Comparison of ENCODE assay signal across 8 cellular contexts in genomic region chr12:50224026-50224692, GRCh38. TPM values are rescaled to one million over a fixed set of nuclear protein-coding genes. Genes with fewer than 3 reads are reported as not detected.
A peak's percentile ranks its signal among the peaks of the same experiment; 100 is the strongest.
DNase-seq lines count a peak whose midpoint lies in the region; ATAC-seq lines count a peak whose summit lies in the region.

No MANE protein-coding gene starts in this region.

- DNase-seq in A172 (ENCODE audit: low spot score) (peak; percentile 78), NCI-H2107 treated with DMSO at 0.1 percent for 48 hours (lab: John Stamatoyannopoulos, UW; ENCODE audit: unreplicated experiment) (peak; percentile 98), activated T-helper 1 cell treated with Interleukin-2 at 50 U/mL for 16 hours (ENCODE audit: low read depth) (peak; percentile 17), kidney tubule cell (ENCODE audit: low spot score) (peak; percentile 90), cerebellar nuclear complex (lab: John Stamatoyannopoulos, UW) (no peak), NCI-H345 (lab: John Stamatoyannopoulos, UW) (no peak), NCI-H345 treated with DMSO at 0.1 percent for 48 hours (lab: John Stamatoyannopoulos, UW; ENCODE audit: unreplicated experiment) (no peak)

- peak; percentile 38 for ATAC-seq in GM18873 (IDR thresholded peaks at IDR 0.05; ENCODE audit: low FRiP score, unreplicated experiment)

RNA-seq across cellular contexts. Expression of gene CERS5, which starts 57.0 kb away (rescaled TPM):
- 18.9 and 19.2 TPM in 2 replicates for total RNA-seq in A172 (2014; rRNA removed; shearing (Covaris generic))

RNA-seq across cellular contexts. Expression of gene LIMA1, which starts 59.2 kb away (rescaled TPM):
- total RNA-seq in A172 (2014; rRNA removed; shearing (Covaris generic)) = 108 and 109 TPM in 2 replicates

Comparison
In these comparisons a context has a peak if more than half of its experiments do, and no peak if none do; other contexts are left out.
1. DNase-seq: peak in A172 (single experiment), NCI-H2107 treated with DMSO at 0.1 percent for 48 hours (single experiment), activated T-helper 1 cell treated with Interleukin-2 at 50 U/mL for 16 hours (single experiment) and kidney tubule cell (single experiment); none in cerebellar nuclear complex (0 of 2), NCI-H345 (single experiment) and NCI-H345 treated with DMSO at 0.1 percent for 48 hours (single experiment).